In genomic region chr7:2862831-2863361, GRCh38 we compare ENCODE assay signal across 1 cellular context.
TF ChIP-seq lines count a peak whose summit lies in the region.

No MANE protein-coding gene starts in this region.

TF ChIP-seq in H1, 55 proteins besides CTCF, POLR2A, EP300 and RAD21 (continued from another document):
- TF ChIP-seq TEAD4 (IDR thresholded peaks at IDR 0.05; ENCODE audit: low read depth, low read length) (no peak), JUND (IDR thresholded peaks at IDR 0.05; ENCODE audit: low read length) (no peak), POLR2AphosphoS5 (IDR thresholded peaks at IDR 0.05; ENCODE audit: low read depth, low read length) (no peak), RNF2 (IDR thresholded peaks at IDR 0.05; ENCODE audit: borderline replicate concordance, low read depth, low read length, missing control alignments, poor library complexity, severe bottlenecking) (no peak), TAF1 (IDR thresholded peaks at IDR 0.05; ENCODE audit: low read depth, low read length) (no peak), CTBP2 (IDR thresholded peaks at IDR 0.05; ENCODE audit: borderline replicate concordance, insufficient read depth, insufficient read length, low read length) (no peak)
